In the genomic region with DNA sequence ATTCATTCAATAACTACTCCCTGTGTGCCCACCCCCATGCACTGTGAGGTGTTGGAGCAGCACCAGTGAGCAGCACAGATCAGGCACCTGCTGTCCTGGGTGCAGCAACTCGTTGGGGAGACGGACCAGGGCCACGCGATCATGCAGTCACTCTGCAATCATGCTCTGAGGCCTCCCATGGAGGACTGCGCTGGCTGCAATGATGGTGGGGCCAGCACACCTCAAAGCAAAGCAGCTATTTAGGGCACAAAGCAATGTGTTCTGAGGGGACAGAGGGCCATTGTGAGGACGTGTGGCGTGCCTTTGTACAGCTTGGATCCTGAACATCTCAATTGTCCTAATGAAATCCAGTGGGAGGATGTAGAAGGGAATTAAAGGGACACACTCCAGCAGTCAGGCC, we compare ENCODE assay signal across 17 cellular contexts. TPM values are rescaled to one million over a fixed set of nuclear protein-coding genes. Genes with fewer than 3 reads are reported as not detected.
A peak's percentile ranks its signal among the peaks of the same experiment; 100 is the strongest.
DNase-seq lines count a peak whose midpoint lies in the region; ATAC-seq and TF ChIP-seq lines count a peak whose summit lies in the region.
"Had no signal": no experiment of that assay in that cellular context is flagged by ENCODE, and none has a peak within 500 bp of the region (broad histone marks: within the 10 kb centered on the region; RNA-seq: fewer than 3 reads in every experiment).

No MANE protein-coding gene starts in this region.

- WGBS in IMR-90 (ENCODE audit: extremely low coverage in 2 of 2, insufficient read length in 1 of 2), 2 experiments: no CpG with 5 or more reads among the region's 7 CpGs

- no peak overlapping the region for H3K9ac ChIP-seq in IMR-90 (ENCODE audit: low read depth, low read length)

- in situ Hi-C loops in IMR-90 (cut with MboI; ENCODE audit: low sequenced_read_pairs): no loop called here

- H4K20me1 ChIP-seq in IMR-90 (ENCODE audit: insufficient read depth, low read length): no peaks in the 10 kb centered on the region

- H3K27me3 ChIP-seq in IMR-90 (ENCODE audit: control insufficient read depth, insufficient read depth, low read length): no peaks in the 10 kb centered on the region
- no peaks in the 10 kb centered on the region for H3K27me3 ChIP-seq in layer of hippocampus (ENCODE audit: control insufficient read depth, insufficient read depth, low read length)

- no peak overlapping the region for H2BK120ac ChIP-seq in IMR-90 (ENCODE audit: low read depth, low read length)

- no peak overlapping the region for H4K91ac ChIP-seq in IMR-90 (ENCODE audit: insufficient read depth, low read depth, low read length)

- no peak overlapping the region for H3K14ac ChIP-seq in IMR-90 (replicated peaks; ENCODE audit: low read depth, low read length)

- H3K4me1 Mint-ChIP-seq in type B pancreatic cell (ENCODE audit: unreplicated experiment): peaks cover 5% of the 10 kb centered on the region

- H3K27me3 Mint-ChIP-seq in type B pancreatic cell: no peaks in the 10 kb centered on the region
- H3K27me3 Mint-ChIP-seq: CD4-positive, CD25-positive, alpha-beta regulatory T cell had no signal

- H3K36me3 Mint-ChIP-seq in type B pancreatic cell: peaks cover 4% of the 10 kb centered on the region
- H3K36me3 Mint-ChIP-seq: CD4-positive, CD25-positive, alpha-beta regulatory T cell had no signal

- H2AK5ac ChIP-seq in IMR-90 (ENCODE audit: low read depth, low read length): no peak overlapping the region

- H3K4me1 ChIP-seq in IMR-90 (ENCODE audit: control insufficient read depth, insufficient read depth, low read length): no peaks in the 10 kb centered on the region

- no peak for TF ChIP-seq RAD21 in IMR-90 (IDR thresholded peaks at IDR 0.05; ENCODE audit: low read length)

- no peak for TF ChIP-seq POLR2A in IMR-90 (IDR thresholded peaks at IDR 0.05; ENCODE audit: low read depth, low read length)

- no peak overlapping the region for H3K23ac ChIP-seq in IMR-90 (ENCODE audit: low read depth, low read length)

- intact Hi-C loops in IMR-90 (cut with micrococcal nuclease) (no loop called here), sciatic nerve (cut with DNase I) (no loop called here)

- H3K36me3 ChIP-seq in IMR-90 (ENCODE audit: control insufficient read depth, insufficient read depth, low read length): peaks cover 45% of the 10 kb centered on the region

- no TSS peak for BruUV-seq in IMR-90 (replicated peaks; lab: Mats Ljungman, UMichigan)

- CTCF ChIA-PET in IMR-90 (lab: Yijun Ruan, JAX): no interaction called here

- H3K4me3 Mint-ChIP-seq in type B pancreatic cell: no peak overlapping the region
- H3K4me3 Mint-ChIP-seq: CD4-positive, CD25-positive, alpha-beta regulatory T cell had no signal

- no peak overlapping the region for H3K18ac ChIP-seq in IMR-90 (ENCODE audit: low read depth, low read length)

- no peak overlapping the region for H2BK5ac ChIP-seq in IMR-90 (ENCODE audit: low read depth, low read length, poor library complexity, severe bottlenecking)

- H3K27ac ChIP-seq in IMR-90 (ENCODE audit: insufficient read depth, low read length) (no peak overlapping the region), caudate nucleus (ENCODE audit: low read depth, low read length) (peak overlapping the region; percentile 82), layer of hippocampus (ENCODE audit: low read depth, low read length) (peak overlapping the region; percentile 92)

- H2AFZ ChIP-seq in IMR-90 (replicated peaks; ENCODE audit: low read length, poor library complexity): peak overlapping the region; percentile 32

- no peak overlapping the region for H2BK20ac ChIP-seq in IMR-90 (ENCODE audit: low read depth, low read length)

- 0 out of 4 replicates have a peak, but pooled peaks cover 0 to 3% of the 10 kb centered on the region in 2 experiments for H3K79me1 ChIP-seq in IMR-90 (ENCODE audit: low read depth in 1 of 2, low read length in 2 of 2)

- no peak overlapping the region for H3K4me2 ChIP-seq in IMR-90 (ENCODE audit: low read depth, low read length)

- no peak overlapping the region for H4K8ac ChIP-seq in IMR-90 (ENCODE audit: low read depth in 2 of 2, low read length in 2 of 2)

- no peak overlapping the region for H3K56ac ChIP-seq in IMR-90 (ENCODE audit: extremely low read depth, insufficient read depth, low read length)

- peaks cover 10% of the 10 kb centered on the region; the same call in 1 of the 2 replicates for H3K9me1 ChIP-seq in IMR-90 (ENCODE audit: insufficient read depth, low read length)

- TF ChIP-seq CTCF in IMR-90 (conservative IDR thresholded peaks at IDR 0.05; ENCODE audit: low read depth, low read length) (no peak), type B pancreatic cell (conservative IDR thresholded peaks at IDR 0.05) (no peak)

- H2AK9ac ChIP-seq in IMR-90 (replicated peaks; ENCODE audit: low read depth, low read length, poor library complexity): peak overlapping the region; percentile 42

- H3K4ac ChIP-seq in IMR-90 (ENCODE audit: low read depth, low read length): no peak overlapping the region

- H3K9me3 ChIP-seq in IMR-90 (ENCODE audit: control insufficient read depth, insufficient read depth, low read length): no peaks in the 10 kb centered on the region
- H3K9me3 ChIP-seq: Caco-2 had no signal

- no peak overlapping the region for H3K27ac Mint-ChIP-seq in type B pancreatic cell

- no peak overlapping the region for H4K5ac ChIP-seq in IMR-90 (ENCODE audit: low read depth, low read length)

- no peaks in the 10 kb centered on the region for H3K9me3 Mint-ChIP-seq in type B pancreatic cell

- ATAC-seq in IMR-90 (ENCODE audit: low read depth): peak; percentile 65; the same call in 1 of the 2 replicates
- peak; percentile 33 for ATAC-seq in sciatic nerve
- ATAC-seq in GM21360 (IDR thresholded peaks at IDR 0.05; ENCODE audit: unreplicated experiment): no peak

- no peak overlapping the region for H3K4me3 ChIP-seq in IMR-90 (ENCODE audit: insufficient read depth, low read depth, low read length)

- dilution Hi-C loops in IMR-90 (cut with HindIII; ENCODE audit: low sequenced_read_pairs, unreplicated experiment): no loop called here

- no peak overlapping the region for H2BK15ac ChIP-seq in IMR-90 (ENCODE audit: low read depth, low read length)

- DNase-seq in IMR-90 (no peak), caudate nucleus (lab: John Stamatoyannopoulos, UW) (peak in 29 of 61 donors; percentile 17 to 71 (median 41)), sciatic nerve (ENCODE audit: low spot score) (no peak), NCI-H446 treated with DMSO at 0.1 percent for 48 hours (lab: John Stamatoyannopoulos, UW) (no peak), type B pancreatic cell (ENCODE audit: extremely low spot score, unreplicated experiment) (no peak)
- DNase-seq: ACHN; AML-193; Caco-2; CD4-positive, CD25-positive, alpha-beta regulatory T cell; DMS153; H7; NCI-H187; NCI-H526 treated with DMSO at 0.1 percent for 48 hours; NK-92 treated with Interleukin-12 subunit alpha and Interleukin-12 subunit beta, amount 100 ng/mL, for 24 hours; OCI-M1 had no signal

- POLR2A ChIA-PET in IMR-90 (lab: Charles Lee; ENCODE audit: unreplicated experiment): no interaction called here

TF ChIP-seq in IMR-90, 13 proteins besides CTCF, POLR2A, EP300 and RAD21:
- TF ChIP-seq BHLHE40 (IDR thresholded peaks at IDR 0.05; ENCODE audit: low read depth, low read length) (no peak), RFX5 (IDR thresholded peaks at IDR 0.05; ENCODE audit: low read depth, low read length) (no peak), NFE2L2 (IDR thresholded peaks at IDR 0.05; ENCODE audit: low read depth, low read length) (no peak), MAFK (IDR thresholded peaks at IDR 0.05; ENCODE audit: low read depth, low read length) (no peak), MAZ (IDR thresholded peaks at IDR 0.05; ENCODE audit: borderline replicate concordance, low read depth, low read length) (no peak), SMC3 (IDR thresholded peaks at IDR 0.05; ENCODE audit: low read depth, low read length) (no peak), FOS (IDR thresholded peaks at IDR 0.05; ENCODE audit: low read depth, low read length) (no peak), CHD1 (IDR thresholded peaks at IDR 0.05; ENCODE audit: low read depth, low read length) (no peak)

RNA-seq across cellular contexts. Expression of a gene that starts 41.0 kb away (rescaled TPM):
- 10.9 and 16.1 TPM in 2 replicates for total RNA-seq in IMR-90 (2012; rRNA removed)
- polyA plus RNA-seq in IMR-90 (2012; rRNA removed): 11.8 and 12.0 TPM in 2 replicates
- 14.4 and 15.3 TPM in 2 replicates for polyA plus RNA-seq in IMR-90 (2012; cell fraction: cytosol; rRNA removed)
- 5.4 and 19.1 TPM in 2 replicates for polyA plus RNA-seq in IMR-90 (2012; cell fraction: nucleus; rRNA removed; ENCODE audit: low replicate concordance)
- total RNA-seq in sciatic nerve: 49.2 TPM
- total RNA-seq in type B pancreatic cell (ENCODE audit: low replicate concordance): 40.9 and 45.8 TPM in 2 replicates
